In the genomic region with DNA sequence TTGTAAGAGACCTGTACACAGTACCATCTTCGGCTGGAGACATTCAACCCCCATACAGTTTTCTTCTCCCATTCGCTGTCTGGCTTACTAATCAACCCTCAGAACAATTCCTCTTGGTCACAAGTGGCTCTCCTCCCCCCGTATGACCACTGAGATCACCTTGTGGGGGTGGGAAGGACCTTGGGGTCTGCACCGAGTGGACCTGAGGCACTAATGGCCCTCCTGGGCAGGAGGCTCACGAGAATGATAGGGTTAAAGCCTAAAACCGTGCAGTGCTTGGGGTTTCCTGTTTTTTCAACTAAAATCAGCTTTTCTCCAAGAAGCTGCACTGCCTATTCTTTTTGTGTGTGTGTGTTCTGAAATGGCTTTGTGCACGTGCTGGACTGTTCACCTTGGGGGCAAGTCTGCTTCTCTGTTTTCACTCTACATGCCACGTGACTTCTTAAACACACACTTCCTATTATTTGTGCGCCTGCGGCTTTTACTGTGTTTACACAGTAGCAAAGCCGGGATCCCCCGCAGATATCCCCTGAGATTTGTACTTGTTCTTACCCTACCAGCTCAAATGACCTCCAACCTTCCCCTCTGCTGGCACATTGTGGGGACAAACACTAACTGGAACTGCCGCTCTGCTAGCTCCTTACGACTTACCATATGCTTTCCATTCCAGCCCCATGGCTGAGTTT, we compare ENCODE assay signal across 1 cellular context.
TF ChIP-seq lines count a peak whose summit lies in the region.

No MANE protein-coding gene starts in this region.

TF ChIP-seq in HEK293, 187 proteins besides CTCF, POLR2A, EP300 and RAD21 (continued from another document and continues in another):
- TF ChIP-seq RBAK (tag by site-specific recombination; IDR thresholded peaks at IDR 0.05) (no peak), ZBTB20 (tag by site-specific recombination; IDR thresholded peaks at IDR 0.05) (no peak), ZNF433 (tag by site-specific recombination; IDR thresholded peaks at IDR 0.05; ENCODE audit: low read depth) (no peak), ZNF747 (tag by site-specific recombination; IDR thresholded peaks at IDR 0.05) (no peak), ZNF132 (tag by site-specific recombination; IDR thresholded peaks at IDR 0.05; ENCODE audit: borderline replicate concordance) (no peak), ZNF701 (tag by site-specific recombination; IDR thresholded peaks at IDR 0.05) (no peak), GLIS2 (tag by site-specific recombination; IDR thresholded peaks at IDR 0.05) (peak; percentile 84), ZNF843 (tag by site-specific recombination; IDR thresholded peaks at IDR 0.05) (peak; percentile 87), ZBTB10 (tag by site-specific recombination; IDR thresholded peaks at IDR 0.05) (no peak), ZNF26 (tag by site-specific recombination; IDR thresholded peaks at IDR 0.05) (no peak), ZNF558 (tag by site-specific recombination; IDR thresholded peaks at IDR 0.05) (peak; percentile 49; the same call in 1 of the 2 replicates), ZNF645 (tag by site-specific recombination; IDR thresholded peaks at IDR 0.05) (no peak), ZNF654 (tag by site-specific recombination; IDR thresholded peaks at IDR 0.05; ENCODE audit: low read depth) (no peak), BCL6B (tag by site-specific recombination; IDR thresholded peaks at IDR 0.05) (no peak), ZBTB7A (tag by site-specific recombination; IDR thresholded peaks at IDR 0.05; ENCODE audit: low read depth) (no peak), ZNF555 (tag by site-specific recombination; conservative IDR thresholded peaks at IDR 0.05) (no peak), ZNF350 (tag by site-specific recombination; IDR thresholded peaks at IDR 0.05) (no peak), GFI1B (tag by site-specific recombination; IDR thresholded peaks at IDR 0.05) (peak; percentile 89), ZNF169 (tag by site-specific recombination; IDR thresholded peaks at IDR 0.05) (no peak), HIC1 (tag by site-specific recombination; IDR thresholded peaks at IDR 0.05) (peak; percentile 85), ZBTB17 (tag by site-specific recombination; IDR thresholded peaks at IDR 0.05) (peak; percentile 85), SALL2 (tag by site-specific recombination; IDR thresholded peaks at IDR 0.05; ENCODE audit: borderline replicate concordance) (no peak), GLI4 (tag by site-specific recombination; IDR thresholded peaks at IDR 0.05) (no peak), ZNF341 (tag by site-specific recombination; IDR thresholded peaks at IDR 0.05; ENCODE audit: low read depth) (peak; percentile 93), ZNF184 (tag by site-specific recombination; IDR thresholded peaks at IDR 0.05) (no peak), ZNF155 (tag by site-specific recombination; IDR thresholded peaks at IDR 0.05) (no peak), ZSCAN23 (tag by site-specific recombination; IDR thresholded peaks at IDR 0.05) (no peak), ZNF202 (tag by site-specific recombination; IDR thresholded peaks at IDR 0.05; ENCODE audit: borderline replicate concordance) (no peak), ZNF561 (tag by site-specific recombination; IDR thresholded peaks at IDR 0.05; ENCODE audit: borderline replicate concordance) (peak; percentile 75; the same call in 1 of the 2 replicates), SP7 (tag by site-specific recombination; IDR thresholded peaks at IDR 0.05) (peak; percentile 87), ZNF658 (tag by site-specific recombination; IDR thresholded peaks at IDR 0.05) (no peak), YY1 (tag by site-specific recombination; IDR thresholded peaks at IDR 0.05) (no peak), ZNF596 (tag by site-specific recombination; IDR thresholded peaks at IDR 0.05) (0 out of 2 replicates have a peak, but pooled peaks have one; percentile 53), ZNF121 (tag by site-specific recombination; IDR thresholded peaks at IDR 0.05) (no peak), ZNF837 (tag by site-specific recombination; IDR thresholded peaks at IDR 0.05) (no peak), ZNF266 (tag by site-specific recombination; IDR thresholded peaks at IDR 0.05; ENCODE audit: low read depth) (no peak), MYNN (tag by site-specific recombination; IDR thresholded peaks at IDR 0.05; ENCODE audit: borderline replicate concordance) (no peak; the same call in 1 of the 2 replicates), ZNF830 (tag by site-specific recombination; IDR thresholded peaks at IDR 0.05; ENCODE audit: low read depth) (no peak), MZF1 (tag by site-specific recombination; IDR thresholded peaks at IDR 0.05; ENCODE audit: borderline replicate concordance) (peak; percentile 100), ZSCAN16 (tag by site-specific recombination; IDR thresholded peaks at IDR 0.05) (no peak), OSR2 (tag by site-specific recombination; IDR thresholded peaks at IDR 0.05) (peak; percentile 100)
- TF ChIP-seq, protein P1, sequence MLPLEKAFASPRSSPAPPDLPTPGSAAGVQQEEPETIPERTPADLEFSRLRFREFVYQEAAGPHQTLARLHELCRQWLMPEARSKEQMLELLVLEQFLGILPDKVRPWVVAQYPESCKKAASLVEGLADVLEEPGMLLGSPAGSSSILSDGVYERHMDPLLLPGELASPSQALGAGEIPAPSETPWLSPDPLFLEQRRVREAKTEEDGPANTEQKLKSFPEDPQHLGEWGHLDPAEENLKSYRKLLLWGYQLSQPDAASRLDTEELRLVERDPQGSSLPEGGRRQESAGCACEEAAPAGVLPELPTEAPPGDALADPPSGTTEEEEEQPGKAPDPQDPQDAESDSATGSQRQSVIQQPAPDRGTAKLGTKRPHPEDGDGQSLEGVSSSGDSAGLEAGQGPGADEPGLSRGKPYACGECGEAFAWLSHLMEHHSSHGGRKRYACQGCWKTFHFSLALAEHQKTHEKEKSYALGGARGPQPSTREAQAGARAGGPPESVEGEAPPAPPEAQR (tag by site-specific recombination; IDR thresholded peaks at IDR 0.05), result no peak
- TF ChIP-seq, protein P2, sequence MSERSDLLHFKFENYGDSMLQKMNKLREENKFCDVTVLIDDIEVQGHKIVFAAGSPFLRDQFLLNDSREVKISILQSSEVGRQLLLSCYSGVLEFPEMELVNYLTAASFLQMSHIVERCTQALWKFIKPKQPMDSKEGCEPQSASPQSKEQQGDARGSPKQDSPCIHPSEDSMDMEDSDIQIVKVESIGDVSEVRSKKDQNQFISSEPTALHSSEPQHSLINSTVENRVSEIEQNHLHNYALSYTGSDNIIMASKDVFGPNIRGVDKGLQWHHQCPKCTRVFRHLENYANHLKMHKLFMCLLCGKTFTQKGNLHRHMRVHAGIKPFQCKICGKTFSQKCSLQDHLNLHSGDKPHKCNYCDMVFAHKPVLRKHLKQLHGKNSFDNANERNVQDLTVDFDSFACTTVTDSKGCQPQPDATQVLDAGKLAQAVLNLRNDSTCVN (tag by site-specific recombination; optimal IDR thresholded peaks at IDR 0.05), result no peak
- TF ChIP-seq, protein P3, sequence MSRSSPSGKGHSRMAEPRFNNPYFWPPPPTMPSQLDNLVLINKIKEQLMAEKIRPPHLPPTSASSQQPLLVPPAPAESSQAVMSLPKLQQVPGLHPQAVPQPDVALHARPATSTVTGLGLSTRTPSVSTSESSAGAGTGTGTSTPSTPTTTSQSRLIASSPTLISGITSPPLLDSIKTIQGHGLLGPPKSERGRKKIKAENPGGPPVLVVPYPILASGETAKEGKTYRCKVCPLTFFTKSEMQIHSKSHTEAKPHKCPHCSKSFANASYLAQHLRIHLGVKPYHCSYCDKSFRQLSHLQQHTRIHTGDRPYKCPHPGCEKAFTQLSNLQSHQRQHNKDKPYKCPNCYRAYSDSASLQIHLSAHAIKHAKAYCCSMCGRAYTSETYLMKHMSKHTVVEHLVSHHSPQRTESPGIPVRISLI (tag by site-specific recombination; IDR thresholded peaks at IDR 0.05), result 0 out of 2 replicates have a peak, but pooled peaks have one; percentile 19
- TF ChIP-seq, protein P4, sequence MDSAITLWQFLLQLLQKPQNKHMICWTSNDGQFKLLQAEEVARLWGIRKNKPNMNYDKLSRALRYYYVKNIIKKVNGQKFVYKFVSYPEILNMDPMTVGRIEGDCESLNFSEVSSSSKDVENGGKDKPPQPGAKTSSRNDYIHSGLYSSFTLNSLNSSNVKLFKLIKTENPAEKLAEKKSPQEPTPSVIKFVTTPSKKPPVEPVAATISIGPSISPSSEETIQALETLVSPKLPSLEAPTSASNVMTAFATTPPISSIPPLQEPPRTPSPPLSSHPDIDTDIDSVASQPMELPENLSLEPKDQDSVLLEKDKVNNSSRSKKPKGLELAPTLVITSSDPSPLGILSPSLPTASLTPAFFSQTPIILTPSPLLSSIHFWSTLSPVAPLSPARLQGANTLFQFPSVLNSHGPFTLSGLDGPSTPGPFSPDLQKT (IDR thresholded peaks at IDR 0.05; ENCODE audit: borderline replicate concordance, low read depth, low read length), result no peak
- TF ChIP-seq, protein P5, sequence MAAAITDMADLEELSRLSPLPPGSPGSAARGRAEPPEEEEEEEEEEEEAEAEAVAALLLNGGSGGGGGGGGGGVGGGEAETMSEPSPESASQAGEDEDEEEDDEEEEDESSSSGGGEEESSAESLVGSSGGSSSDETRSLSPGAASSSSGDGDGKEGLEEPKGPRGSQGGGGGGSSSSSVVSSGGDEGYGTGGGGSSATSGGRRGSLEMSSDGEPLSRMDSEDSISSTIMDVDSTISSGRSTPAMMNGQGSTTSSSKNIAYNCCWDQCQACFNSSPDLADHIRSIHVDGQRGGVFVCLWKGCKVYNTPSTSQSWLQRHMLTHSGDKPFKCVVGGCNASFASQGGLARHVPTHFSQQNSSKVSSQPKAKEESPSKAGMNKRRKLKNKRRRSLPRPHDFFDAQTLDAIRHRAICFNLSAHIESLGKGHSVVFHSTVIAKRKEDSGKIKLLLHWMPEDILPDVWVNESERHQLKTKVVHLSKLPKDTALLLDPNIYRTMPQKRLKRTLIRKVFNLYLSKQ (tag by site-specific recombination; IDR thresholded peaks at IDR 0.05; ENCODE audit: borderline replicate concordance), result no peak
